Comparison of ENCODE assay signal across 2 cellular contexts in the genomic region with DNA sequence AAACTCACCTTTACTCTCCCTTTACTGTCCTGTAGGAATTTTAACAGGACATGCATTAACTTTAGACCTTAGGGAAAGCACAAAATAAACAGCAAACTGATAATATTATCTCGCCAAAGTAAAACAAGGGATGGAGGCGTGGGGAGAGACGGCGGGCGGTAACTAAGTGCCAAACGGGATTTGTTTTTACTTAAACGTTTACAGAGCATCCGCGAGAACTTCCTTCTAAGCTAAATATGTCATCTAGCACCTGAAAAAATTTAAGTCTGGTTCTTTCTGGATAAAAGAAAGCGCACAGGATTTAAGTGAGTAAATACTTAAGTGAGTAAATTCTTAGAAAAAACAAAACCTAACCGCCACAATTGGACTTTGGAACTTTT.
TF ChIP-seq lines count a peak whose summit lies in the region.

No MANE protein-coding gene starts in this region.

TF ChIP-seq in SK-N-SH, 30 proteins besides CTCF, POLR2A, EP300 and RAD21 (continued from another document):
- TF ChIP-seq, protein P1, sequence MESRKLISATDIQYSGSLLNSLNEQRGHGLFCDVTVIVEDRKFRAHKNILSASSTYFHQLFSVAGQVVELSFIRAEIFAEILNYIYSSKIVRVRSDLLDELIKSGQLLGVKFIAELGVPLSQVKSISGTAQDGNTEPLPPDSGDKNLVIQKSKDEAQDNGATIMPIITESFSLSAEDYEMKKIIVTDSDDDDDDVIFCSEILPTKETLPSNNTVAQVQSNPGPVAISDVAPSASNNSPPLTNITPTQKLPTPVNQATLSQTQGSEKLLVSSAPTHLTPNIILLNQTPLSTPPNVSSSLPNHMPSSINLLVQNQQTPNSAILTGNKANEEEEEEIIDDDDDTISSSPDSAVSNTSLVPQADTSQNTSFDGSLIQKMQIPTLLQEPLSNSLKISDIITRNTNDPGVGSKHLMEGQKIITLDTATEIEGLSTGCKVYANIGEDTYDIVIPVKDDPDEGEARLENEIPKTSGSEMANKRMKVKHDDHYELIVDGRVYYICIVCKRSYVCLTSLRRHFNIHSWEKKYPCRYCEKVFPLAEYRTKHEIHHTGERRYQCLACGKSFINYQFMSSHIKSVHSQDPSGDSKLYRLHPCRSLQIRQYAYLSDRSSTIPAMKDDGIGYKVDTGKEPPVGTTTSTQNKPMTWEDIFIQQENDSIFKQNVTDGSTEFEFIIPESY (IDR thresholded peaks at IDR 0.05; ENCODE audit: borderline replicate concordance, low read depth), result no peak
- TF ChIP-seq FOXM1 (IDR thresholded peaks at IDR 0.05; ENCODE audit: low read depth), result no peak
- TF ChIP-seq TCF12 (IDR thresholded peaks at IDR 0.05), result no peak
- TF ChIP-seq, protein P2, sequence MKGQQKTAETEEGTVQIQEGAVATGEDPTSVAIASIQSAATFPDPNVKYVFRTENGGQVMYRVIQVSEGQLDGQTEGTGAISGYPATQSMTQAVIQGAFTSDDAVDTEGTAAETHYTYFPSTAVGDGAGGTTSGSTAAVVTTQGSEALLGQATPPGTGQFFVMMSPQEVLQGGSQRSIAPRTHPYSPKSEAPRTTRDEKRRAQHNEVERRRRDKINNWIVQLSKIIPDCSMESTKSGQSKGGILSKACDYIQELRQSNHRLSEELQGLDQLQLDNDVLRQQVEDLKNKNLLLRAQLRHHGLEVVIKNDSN (IDR thresholded peaks at IDR 0.05; ENCODE audit: borderline replicate concordance, low read depth), result no peak
- TF ChIP-seq, protein P3, sequence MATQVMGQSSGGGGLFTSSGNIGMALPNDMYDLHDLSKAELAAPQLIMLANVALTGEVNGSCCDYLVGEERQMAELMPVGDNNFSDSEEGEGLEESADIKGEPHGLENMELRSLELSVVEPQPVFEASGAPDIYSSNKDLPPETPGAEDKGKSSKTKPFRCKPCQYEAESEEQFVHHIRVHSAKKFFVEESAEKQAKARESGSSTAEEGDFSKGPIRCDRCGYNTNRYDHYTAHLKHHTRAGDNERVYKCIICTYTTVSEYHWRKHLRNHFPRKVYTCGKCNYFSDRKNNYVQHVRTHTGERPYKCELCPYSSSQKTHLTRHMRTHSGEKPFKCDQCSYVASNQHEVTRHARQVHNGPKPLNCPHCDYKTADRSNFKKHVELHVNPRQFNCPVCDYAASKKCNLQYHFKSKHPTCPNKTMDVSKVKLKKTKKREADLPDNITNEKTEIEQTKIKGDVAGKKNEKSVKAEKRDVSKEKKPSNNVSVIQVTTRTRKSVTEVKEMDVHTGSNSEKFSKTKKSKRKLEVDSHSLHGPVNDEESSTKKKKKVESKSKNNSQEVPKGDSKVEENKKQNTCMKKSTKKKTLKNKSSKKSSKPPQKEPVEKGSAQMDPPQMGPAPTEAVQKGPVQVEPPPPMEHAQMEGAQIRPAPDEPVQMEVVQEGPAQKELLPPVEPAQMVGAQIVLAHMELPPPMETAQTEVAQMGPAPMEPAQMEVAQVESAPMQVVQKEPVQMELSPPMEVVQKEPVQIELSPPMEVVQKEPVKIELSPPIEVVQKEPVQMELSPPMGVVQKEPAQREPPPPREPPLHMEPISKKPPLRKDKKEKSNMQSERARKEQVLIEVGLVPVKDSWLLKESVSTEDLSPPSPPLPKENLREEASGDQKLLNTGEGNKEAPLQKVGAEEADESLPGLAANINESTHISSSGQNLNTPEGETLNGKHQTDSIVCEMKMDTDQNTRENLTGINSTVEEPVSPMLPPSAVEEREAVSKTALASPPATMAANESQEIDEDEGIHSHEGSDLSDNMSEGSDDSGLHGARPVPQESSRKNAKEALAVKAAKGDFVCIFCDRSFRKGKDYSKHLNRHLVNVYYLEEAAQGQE (IDR thresholded peaks at IDR 0.05; ENCODE audit: low read depth, low read length), result no peak
- TF ChIP-seq ELF1 (IDR thresholded peaks at IDR 0.05), result no peak
- TF ChIP-seq POLR2AphosphoS5 (IDR thresholded peaks at IDR 0.05; ENCODE audit: low read depth, low read length), result no peak
- TF ChIP-seq EZH2phosphoT487 (IDR thresholded peaks at IDR 0.05; ENCODE audit: borderline replicate concordance, low read depth), result no peak
- no peak for TF ChIP-seq GATA2 (CRISPR knock-in tag; IDR thresholded peaks at IDR 0.05)
- TF ChIP-seq TAF1 (IDR thresholded peaks at IDR 0.05; ENCODE audit: borderline replicate concordance, low read depth, low read length), result no peak
- no peak for TF ChIP-seq MXI1 (IDR thresholded peaks at IDR 0.05; ENCODE audit: low read depth, low read length)
TF ChIP-seq in SK-N-SH: peak in this region for 0.

TF ChIP-seq in SK-N-SH treated with all-trans-retinoic acid at 6 μM for 48 hours, 23 proteins besides CTCF, POLR2A, EP300 and RAD21 (continued from another document):
- TF ChIP-seq, protein P4, sequence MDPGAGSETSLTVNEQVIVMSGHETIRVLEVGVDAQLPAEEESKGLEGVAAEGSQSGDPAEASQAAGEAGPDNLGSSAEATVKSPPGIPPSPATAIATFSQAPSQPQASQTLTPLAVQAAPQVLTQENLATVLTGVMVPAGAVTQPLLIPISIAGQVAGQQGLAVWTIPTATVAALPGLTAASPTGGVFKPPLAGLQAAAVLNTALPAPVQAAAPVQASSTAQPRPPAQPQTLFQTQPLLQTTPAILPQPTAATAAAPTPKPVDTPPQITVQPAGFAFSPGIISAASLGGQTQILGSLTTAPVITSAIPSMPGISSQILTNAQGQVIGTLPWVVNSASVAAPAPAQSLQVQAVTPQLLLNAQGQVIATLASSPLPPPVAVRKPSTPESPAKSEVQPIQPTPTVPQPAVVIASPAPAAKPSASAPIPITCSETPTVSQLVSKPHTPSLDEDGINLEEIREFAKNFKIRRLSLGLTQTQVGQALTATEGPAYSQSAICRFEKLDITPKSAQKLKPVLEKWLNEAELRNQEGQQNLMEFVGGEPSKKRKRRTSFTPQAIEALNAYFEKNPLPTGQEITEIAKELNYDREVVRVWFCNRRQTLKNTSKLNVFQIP (CRISPR knock-in tag; IDR thresholded peaks at IDR 0.05; ENCODE audit: borderline replicate concordance, low read depth), result no peak
- TF ChIP-seq OSR1 (CRISPR knock-in tag; IDR thresholded peaks at IDR 0.05) (no peak), ZFP30 (CRISPR knock-in tag; IDR thresholded peaks at IDR 0.05) (no peak), TCF4 (CRISPR knock-in tag; IDR thresholded peaks at IDR 0.05; ENCODE audit: borderline replicate concordance) (no peak), ESRRG (CRISPR knock-in tag; IDR thresholded peaks at IDR 0.05) (no peak), ARNTL (CRISPR knock-in tag; IDR thresholded peaks at IDR 0.05; ENCODE audit: borderline replicate concordance, low read depth) (no peak), ZFP3 (CRISPR knock-in tag; IDR thresholded peaks at IDR 0.05) (no peak), GLIS3 (CRISPR knock-in tag; IDR thresholded peaks at IDR 0.05) (no peak), ZNF565 (CRISPR knock-in tag; conservative IDR thresholded peaks at IDR 0.05; ENCODE audit: low read depth) (no peak)
- TF ChIP-seq, protein P5, sequence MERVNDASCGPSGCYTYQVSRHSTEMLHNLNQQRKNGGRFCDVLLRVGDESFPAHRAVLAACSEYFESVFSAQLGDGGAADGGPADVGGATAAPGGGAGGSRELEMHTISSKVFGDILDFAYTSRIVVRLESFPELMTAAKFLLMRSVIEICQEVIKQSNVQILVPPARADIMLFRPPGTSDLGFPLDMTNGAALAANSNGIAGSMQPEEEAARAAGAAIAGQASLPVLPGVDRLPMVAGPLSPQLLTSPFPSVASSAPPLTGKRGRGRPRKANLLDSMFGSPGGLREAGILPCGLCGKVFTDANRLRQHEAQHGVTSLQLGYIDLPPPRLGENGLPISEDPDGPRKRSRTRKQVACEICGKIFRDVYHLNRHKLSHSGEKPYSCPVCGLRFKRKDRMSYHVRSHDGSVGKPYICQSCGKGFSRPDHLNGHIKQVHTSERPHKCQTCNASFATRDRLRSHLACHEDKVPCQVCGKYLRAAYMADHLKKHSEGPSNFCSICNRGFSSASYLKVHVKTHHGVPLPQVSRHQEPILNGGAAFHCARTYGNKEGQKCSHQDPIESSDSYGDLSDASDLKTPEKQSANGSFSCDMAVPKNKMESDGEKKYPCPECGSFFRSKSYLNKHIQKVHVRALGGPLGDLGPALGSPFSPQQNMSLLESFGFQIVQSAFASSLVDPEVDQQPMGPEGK (CRISPR knock-in tag; IDR thresholded peaks at IDR 0.05; ENCODE audit: borderline replicate concordance), result no peak
